In genomic region chr7:36527549-36527913, GRCh38 we compare ENCODE assay signal across 1 cellular context.
TF ChIP-seq lines count a peak whose summit lies in the region.

No MANE protein-coding gene starts in this region.

TF ChIP-seq in A549, 52 proteins besides CTCF, POLR2A, EP300 and RAD21 (continued from another document):
- TF ChIP-seq HES2 (IDR thresholded peaks at IDR 0.05) (no peak), PHF8 (IDR thresholded peaks at IDR 0.05; ENCODE audit: borderline replicate concordance, low read depth) (no peak)
